ENCODE assay signal across 2 cellular contexts in genomic region chr11:77505956-77506355, GRCh38.
TF ChIP-seq lines count a peak whose summit lies in the region.

No MANE protein-coding gene starts in this region.

TF ChIP-seq in SK-N-SH, 30 proteins besides CTCF, POLR2A, EP300 and RAD21 (continued from another document):
- TF ChIP-seq JUND (IDR thresholded peaks at IDR 0.05) (no peak), ELF1 (IDR thresholded peaks at IDR 0.05) (no peak), TEAD4 (IDR thresholded peaks at IDR 0.05; ENCODE audit: borderline replicate concordance, insufficient read depth) (no peak), FOSL2 (IDR thresholded peaks at IDR 0.05; ENCODE audit: borderline replicate concordance, low read depth) (no peak), NFIC (IDR thresholded peaks at IDR 0.05; ENCODE audit: borderline replicate concordance) (no peak), RFX5 (IDR thresholded peaks at IDR 0.05; ENCODE audit: low read length) (no peak), PBX3 (IDR thresholded peaks at IDR 0.05) (no peak), USF1 (IDR thresholded peaks at IDR 0.05; ENCODE audit: borderline replicate concordance, low read depth) (no peak), FOXJ3 (CRISPR knock-in tag; IDR thresholded peaks at IDR 0.05) (no peak), SIN3A (IDR thresholded peaks at IDR 0.05; ENCODE audit: borderline replicate concordance, low read depth, low read length) (no peak), MXI1 (IDR thresholded peaks at IDR 0.05; ENCODE audit: low read depth, low read length) (no peak), FOXM1 (IDR thresholded peaks at IDR 0.05; ENCODE audit: low read depth) (no peak), GABPA (IDR thresholded peaks at IDR 0.05; ENCODE audit: low read depth) (no peak)
- TF ChIP-seq, protein P1, sequence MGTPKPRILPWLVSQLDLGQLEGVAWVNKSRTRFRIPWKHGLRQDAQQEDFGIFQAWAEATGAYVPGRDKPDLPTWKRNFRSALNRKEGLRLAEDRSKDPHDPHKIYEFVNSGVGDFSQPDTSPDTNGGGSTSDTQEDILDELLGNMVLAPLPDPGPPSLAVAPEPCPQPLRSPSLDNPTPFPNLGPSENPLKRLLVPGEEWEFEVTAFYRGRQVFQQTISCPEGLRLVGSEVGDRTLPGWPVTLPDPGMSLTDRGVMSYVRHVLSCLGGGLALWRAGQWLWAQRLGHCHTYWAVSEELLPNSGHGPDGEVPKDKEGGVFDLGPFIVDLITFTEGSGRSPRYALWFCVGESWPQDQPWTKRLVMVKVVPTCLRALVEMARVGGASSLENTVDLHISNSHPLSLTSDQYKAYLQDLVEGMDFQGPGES (IDR thresholded peaks at IDR 0.05; ENCODE audit: low read depth, low read length) = no peak

TF ChIP-seq in SK-N-SH treated with all-trans-retinoic acid at 6 μM for 48 hours, 23 proteins besides CTCF, POLR2A, EP300 and RAD21 (continued from another document):
- TF ChIP-seq CREB5 (CRISPR knock-in tag; IDR thresholded peaks at IDR 0.05; ENCODE audit: low read depth) (no peak), ZNF565 (CRISPR knock-in tag; conservative IDR thresholded peaks at IDR 0.05; ENCODE audit: low read depth) (no peak), ZFP3 (CRISPR knock-in tag; IDR thresholded peaks at IDR 0.05) (no peak)
